Comparison of ENCODE assay signal across 2 cellular contexts in genomic region chr21:43956019-43956666, GRCh38.
TF ChIP-seq lines count a peak whose summit lies in the region.

No MANE protein-coding gene starts in this region.

TF ChIP-seq in IMR-90, 13 proteins besides CTCF, POLR2A, EP300 and RAD21:
- TF ChIP-seq MXI1 (IDR thresholded peaks at IDR 0.05; ENCODE audit: borderline replicate concordance, low read depth, low read length) (no peak), RFX5 (IDR thresholded peaks at IDR 0.05; ENCODE audit: low read depth, low read length) (no peak), MAZ (IDR thresholded peaks at IDR 0.05; ENCODE audit: borderline replicate concordance, low read depth, low read length) (no peak), FOS (IDR thresholded peaks at IDR 0.05; ENCODE audit: low read depth, low read length) (no peak)

TF ChIP-seq in GM12878, 131 proteins besides CTCF, POLR2A, EP300 and RAD21:
- TF ChIP-seq SIX5 (IDR thresholded peaks at IDR 0.05; ENCODE audit: low read depth, low read length, severe bottlenecking) (no peak), BMI1 (IDR thresholded peaks at IDR 0.05; ENCODE audit: borderline replicate concordance) (no peak), RB1 (IDR thresholded peaks at IDR 0.05; ENCODE audit: borderline replicate concordance) (no peak), DPF2 (IDR thresholded peaks at IDR 0.05) (no peak), SREBF1 (IDR thresholded peaks at IDR 0.05; ENCODE audit: low read length) (no peak), HCFC1 (IDR thresholded peaks at IDR 0.05; ENCODE audit: low read length) (no peak), NFYA (IDR thresholded peaks at IDR 0.05; ENCODE audit: borderline replicate concordance, low read depth, low read length) (no peak)
